18 cellular contexts compared by ENCODE assay signal in the genomic region with DNA sequence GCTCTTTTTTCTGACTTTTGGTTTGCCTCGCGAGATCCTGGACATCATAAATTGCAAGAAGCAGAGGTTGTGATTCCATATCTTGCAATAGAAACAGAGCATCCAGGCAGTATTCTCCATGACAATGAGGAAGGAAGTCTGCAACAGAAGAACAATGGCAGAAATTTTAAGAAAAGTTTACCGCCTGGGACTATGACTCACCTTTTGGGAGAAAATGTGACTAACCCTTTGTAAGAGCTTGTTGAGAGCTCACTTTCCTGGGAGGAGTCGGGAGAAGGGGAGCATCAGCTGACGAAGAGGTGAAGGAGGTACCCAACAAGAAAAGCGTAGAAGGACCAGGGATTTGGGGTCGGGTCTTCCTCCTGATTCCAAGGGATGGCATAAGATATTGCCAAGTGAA. TPM values are rescaled to one million over a fixed set of nuclear protein-coding genes. Genes with fewer than 3 reads are reported as not detected.
DNase-seq lines count a peak whose midpoint lies in the region; ATAC-seq and TF ChIP-seq lines count a peak whose summit lies in the region.
"Had no signal": no experiment of that assay in that cellular context is flagged by ENCODE, and none has a peak within 500 bp of the region (broad histone marks: within the 10 kb centered on the region; RNA-seq: fewer than 3 reads in every experiment).

No MANE protein-coding gene starts in this region.

- in situ Hi-C loops in GM23248 (cut with MboI): no loop called here

- no TSS peak for BruUV-seq in PC-3 (replicated peaks; lab: Mats Ljungman, UMichigan)

- TF ChIP-seq CTCF in PC-3 (conservative IDR thresholded peaks at IDR 0.05; ENCODE audit: low read depth, low read length): no peak
- TF ChIP-seq CTCF in cardiac fibroblast (IDR thresholded peaks at IDR 0.05; ENCODE audit: low read depth, low read length): no peak

- DNase-seq in GM23248: peak; percentile 41
- peak; percentile 79 for DNase-seq in PC-3
- DNase-seq in cardiac fibroblast (ENCODE audit: low read depth in 2 of 2): peak; percentile 35 to 92
- DNase-seq in iPS DF 19.7 (ENCODE audit: low read depth, low spot score): peak; percentile 28
- DNase-seq in C1 segment of cervical spinal cord (lab: John Stamatoyannopoulos, UW): no peak
- DNase-seq in NCI-H345 treated with DMSO at 0.1 percent for 48 hours (lab: John Stamatoyannopoulos, UW; ENCODE audit: unreplicated experiment): no peak
- DNase-seq: activated naive CD8-positive, alpha-beta T cell treated with anti-CD3 and anti-CD28 coated beads, Interleukin-2, amount 50 U/mL, for 24 hours; CD4-positive, alpha-beta memory T cell; DMS79; left ventricle myocardium inferior; NCI-H510A treated with DMSO at 0.1 percent for 48 hours; NK-92 treated with Interleukin-12 subunit alpha and Interleukin-12 subunit beta, amount 100 ng/mL, for 24 hours; trophoblast cell had no signal

- no peak overlapping the region for H3K4me2 ChIP-seq in GM23248 (ENCODE audit: unreplicated experiment)
- 0 out of 2 replicates have a peak overlapping the region, but pooled peaks have one; percentile 16 for H3K4me2 ChIP-seq in PC-3 (ENCODE audit: low read length)
- H3K4me2 ChIP-seq: neural progenitor cell had no signal

- H3K4me1 ChIP-seq in GM23248 (ENCODE audit: insufficient read depth) (no peaks in the 10 kb centered on the region), PC-3 (ENCODE audit: insufficient read depth, low read length) (peaks cover 14% of the 10 kb centered on the region; the same call in 1 of the 2 replicates)
- H3K4me1 ChIP-seq: HAP-1, left ventricle myocardium inferior, neural progenitor cell had no signal

- H3K4me3 ChIP-seq in GM23248 (no peak overlapping the region), PC-3 (ENCODE audit: low read length) (no peak overlapping the region), cardiac fibroblast (replicated peaks in 1 of 2; ENCODE audit: low read depth in 2 of 2, low read length in 2 of 2) (no peak overlapping the region)
- H3K4me3 ChIP-seq: cardiac muscle cell, HAP-1, left ventricle myocardium inferior, neural progenitor cell had no signal

- WGBS in GM23248 (ENCODE audit: low coverage in 1 of 2, low lambda C conversion rate in 2 of 2, missing lambda C conversion rate in 2 of 2), 2 experiments: 53 to 68% methylated on average over 7 of the region's 7 CpGs

- H3K9me2 ChIP-seq in GM23248 (ENCODE audit: insufficient read depth): no peaks in the 10 kb centered on the region; the same call in 1 of the 2 replicates
- H3K9me2 ChIP-seq in PC-3 (replicated peaks; ENCODE audit: low read length): no peaks in the 10 kb centered on the region

- H3K9ac ChIP-seq in GM23248 (no peak overlapping the region), PC-3 (ENCODE audit: low read length) (no peak overlapping the region)
- H3K9ac ChIP-seq: neural progenitor cell had no signal

- H3K27ac ChIP-seq in GM23248 (no peak overlapping the region), PC-3 (ENCODE audit: low read length) (peak overlapping the region; percentile 32; the same call in 1 of the 2 replicates)
- H3K27ac ChIP-seq: cardiac muscle cell, left ventricle myocardium inferior, neural progenitor cell had no signal

- no peaks in the 10 kb centered on the region for H3K79me2 ChIP-seq in GM23248 (ENCODE audit: insufficient read depth)
- no peaks in the 10 kb centered on the region for H3K79me2 ChIP-seq in PC-3 (ENCODE audit: low read length)

- H3K9me3 ChIP-seq in GM23248 (ENCODE audit: low read depth) (no peaks in the 10 kb centered on the region), PC-3 (ENCODE audit: low read length) (no peaks in the 10 kb centered on the region)
- H3K9me3 ChIP-seq: HAP-1, left ventricle myocardium inferior had no signal

- ATAC-seq in PC-3: peak; percentile 93
- ATAC-seq in GM21367 (IDR thresholded peaks at IDR 0.05; ENCODE audit: unreplicated experiment): no peak
- ATAC-seq in HG03565 (IDR thresholded peaks at IDR 0.05; ENCODE audit: unreplicated experiment): no peak
- ATAC-seq: activated naive CD8-positive, alpha-beta T cell treated with anti-CD3 and anti-CD28 coated beads, Interleukin-2, amount 50 U/mL, for 24 hours had no signal

- H4K20me1 ChIP-seq in GM23248 (ENCODE audit: insufficient read depth) (no peaks in the 10 kb centered on the region), PC-3 (ENCODE audit: low read length) (no peaks in the 10 kb centered on the region)

- H3K36me3 ChIP-seq in GM23248 (ENCODE audit: low read depth) (no peaks in the 10 kb centered on the region), PC-3 (ENCODE audit: low read depth, low read length) (no peaks in the 10 kb centered on the region)
- H3K36me3 ChIP-seq: cardiac muscle cell, HAP-1, left ventricle myocardium inferior, neural progenitor cell had no signal

- POLR2A ChIA-PET in PC-3 (lab: Charles Lee; ENCODE audit: unreplicated experiment): no interaction called here

- CTCF ChIA-PET in PC-3 (lab: Charles Lee): interaction anchor here (1.0 kb wide), 1 partner anchor 58 kb away, joined by 4 read pairs; no protein-coding TSS in a partner anchor

- H3F3A ChIP-seq in GM23248 (ENCODE audit: insufficient read depth) (no peaks in the 10 kb centered on the region), PC-3 (ENCODE audit: low read length, unreplicated experiment) (no peaks in the 10 kb centered on the region)

- 0 out of 2 replicates have a peak, but pooled peaks cover 9% of the 10 kb centered on the region for H3K27me3 ChIP-seq in GM23248 (replicated peaks; ENCODE audit: insufficient read depth)
- H3K27me3 ChIP-seq in PC-3 (ENCODE audit: low read length): no peaks in the 10 kb centered on the region
- H3K27me3 ChIP-seq: cardiac muscle cell, neural progenitor cell had no signal

- no peak overlapping the region for H2AFZ ChIP-seq in GM23248
- H2AFZ ChIP-seq in PC-3 (ENCODE audit: low read length): no peak overlapping the region
- H2AFZ ChIP-seq: neural progenitor cell had no signal

- intact Hi-C loops in PC-3 (cut with micrococcal nuclease): loop anchor here (2.0 kb wide), 1 partner anchor 13 kb away; no protein-coding TSS in a partner anchor

RNA-seq across cellular contexts. Expression of a gene that starts 34.3 kb away (rescaled TPM):
- total RNA-seq in GM23248 (2014; rRNA removed; shearing (Covaris generic)): not detected in 2 replicates
- polyA plus RNA-seq in GM23248 (2016; fragmentation: Nextera tagmentation; extraction: Ambion mirVana): not detected in 2 replicates
- total RNA-seq in PC-3 (2014; rRNA removed): not detected in 2 replicates
- total RNA-seq: cardiac muscle cell, left ventricle myocardium inferior had no signal
- polyA plus RNA-seq: cardiac muscle cell had no signal

Comparison
In these comparisons a context has a peak if more than half of its experiments do, and no peak if none do; other contexts are left out.
1. DNase-seq: peak in GM23248 (single experiment), PC-3 (single experiment), cardiac fibroblast (2 of 2) and iPS DF 19.7 (single experiment); none in C1 segment of cervical spinal cord (0 of 14) and NCI-H345 treated with DMSO at 0.1 percent for 48 hours (single experiment).